2 cellular contexts compared by ENCODE assay signal in the genomic region with DNA sequence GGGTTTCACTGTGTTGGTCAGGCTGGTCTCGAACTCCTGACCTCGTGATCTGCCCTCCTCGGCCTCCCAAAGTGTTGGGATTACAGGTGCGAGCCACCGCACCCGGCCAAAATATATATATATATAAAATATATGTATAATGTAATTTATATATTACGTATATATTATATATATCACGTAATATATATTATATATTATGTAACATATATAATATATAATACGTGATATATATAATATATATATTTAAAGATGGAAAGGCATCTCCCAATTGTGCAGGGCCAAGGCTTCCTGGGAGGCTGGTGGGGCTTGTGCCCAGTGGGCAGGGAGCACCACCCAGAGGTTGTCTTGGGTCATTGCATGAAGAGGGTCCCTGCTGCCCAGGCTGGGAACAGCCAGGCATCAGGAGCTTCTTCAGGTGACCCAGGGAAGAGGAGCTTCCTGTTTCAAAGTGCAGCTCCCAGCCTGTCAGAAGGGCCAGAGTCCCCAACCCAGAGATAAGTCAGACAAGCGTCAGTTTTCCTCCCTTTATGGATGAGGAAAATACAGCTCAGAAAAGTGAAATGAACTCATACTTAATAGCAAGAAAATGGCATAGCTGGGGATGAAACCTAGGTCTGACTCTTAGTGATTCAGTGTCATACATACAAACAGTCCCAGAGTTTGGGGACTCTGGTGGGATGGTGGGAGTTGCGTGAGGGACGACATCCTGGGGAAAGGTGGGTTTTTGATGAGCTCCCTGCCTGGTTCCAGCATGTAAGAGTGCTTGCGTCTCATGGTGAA.
TF ChIP-seq lines count a peak whose summit lies in the region.

No MANE protein-coding gene starts in this region.

TF ChIP-seq in HCT116, 20 proteins besides CTCF, POLR2A, EP300 and RAD21:
- no peak for TF ChIP-seq SP1 (IDR thresholded peaks at IDR 0.05; ENCODE audit: low read depth)
- no peak for TF ChIP-seq TCF7L2 (IDR thresholded peaks at IDR 0.05; ENCODE audit: borderline replicate concordance, extremely low read depth, insufficient read depth, insufficient read length)
- TF ChIP-seq ELF1 (IDR thresholded peaks at IDR 0.05; ENCODE audit: borderline replicate concordance, low read depth), result no peak
- peak; percentile 31 for TF ChIP-seq YY1 (IDR thresholded peaks at IDR 0.05; ENCODE audit: extremely low read depth, insufficient replicate concordance, low read depth, low read length)

TF ChIP-seq in H1, 55 proteins besides CTCF, POLR2A, EP300 and RAD21:
- TF ChIP-seq ATF2 (IDR thresholded peaks at IDR 0.05; ENCODE audit: low read length), result no peak
- TF ChIP-seq, protein P1, sequence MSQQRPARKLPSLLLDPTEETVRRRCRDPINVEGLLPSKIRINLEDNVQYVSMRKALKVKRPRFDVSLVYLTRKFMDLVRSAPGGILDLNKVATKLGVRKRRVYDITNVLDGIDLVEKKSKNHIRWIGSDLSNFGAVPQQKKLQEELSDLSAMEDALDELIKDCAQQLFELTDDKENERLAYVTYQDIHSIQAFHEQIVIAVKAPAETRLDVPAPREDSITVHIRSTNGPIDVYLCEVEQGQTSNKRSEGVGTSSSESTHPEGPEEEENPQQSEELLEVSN (IDR thresholded peaks at IDR 0.05), result no peak
